31 cellular contexts compared by ENCODE assay signal in genomic region chr21:40950970-40951369, GRCh38.
"Had no signal": no experiment of that assay in that cellular context is flagged by ENCODE, and none has a peak within 500 bp of the region (broad histone marks: within the 10 kb centered on the region; RNA-seq: fewer than 3 reads in every experiment).

No MANE protein-coding gene starts in this region.

- H3K27me3 ChIP-seq: neutrophil, ovary, right lobe of liver, sigmoid colon, suprapubic skin, testis, tibial artery, transverse colon, upper lobe of right lung, vagina had no signal

- H3K27ac ChIP-seq: neutrophil, ovary, parathyroid adenoma, psoas muscle, right lobe of liver, sigmoid colon, suprapubic skin, testis, tibial artery, transverse colon, upper lobe of right lung, vagina had no signal

- H3K27ac Mint-ChIP-seq: naive thymus-derived CD8-positive, alpha-beta T cell; natural killer cell treated with Interleukin-12 subunit alpha and Interleukin-12 subunit beta and Interleukin-15 and Interleukin-18, amount 100 ng/mL, for 72 hours; nephron progenitor cell; progenitor cell of endocrine pancreas; stimulated activated memory B cell treated with anti-CD40 and anti-IgM and Interleukin-4, amounts not matched to agents 10 μg/mL and 1 μg/mL and 100 μg/mL, for 72 hours; stimulated activated naive CD8-positive, alpha-beta T cell treated with anti-CD3 and anti-CD28 coated beads, Interleukin-15, amount 100 ng/mL, for 72 hours; type B pancreatic cell had no signal

- ATAC-seq: naive thymus-derived CD8-positive, alpha-beta T cell; natural killer cell treated with Interleukin-12 subunit alpha and Interleukin-12 subunit beta and Interleukin-15 and Interleukin-18, amount 100 ng/mL, for 72 hours; psoas muscle; right cardiac atrium; right lobe of liver; stimulated activated memory B cell treated with anti-CD40 and anti-IgM and Interleukin-4, amounts not matched to agents 10 μg/mL and 1 μg/mL and 100 μg/mL, for 72 hours; stimulated activated naive CD8-positive, alpha-beta T cell treated with anti-CD3 and anti-CD28 coated beads, Interleukin-15, amount 100 ng/mL, for 72 hours; stimulated activated naive CD8-positive, alpha-beta T cell treated with anti-CD3 and anti-CD28 coated beads, Interleukin-15, Interleukin-2, amounts not matched to agents 100 U/mL and 50 U/mL, for 24 hours; upper lobe of right lung had no signal

- H3K27me3 Mint-ChIP-seq: natural killer cell treated with Interleukin-12 subunit alpha and Interleukin-12 subunit beta and Interleukin-15 and Interleukin-18, amount 100 ng/mL, for 72 hours; progenitor cell of endocrine pancreas; stimulated activated naive CD8-positive, alpha-beta T cell treated with anti-CD3 and anti-CD28 coated beads, Interleukin-15, amount 100 ng/mL, for 72 hours; type B pancreatic cell had no signal

- H3K4me1 Mint-ChIP-seq: naive thymus-derived CD8-positive, alpha-beta T cell; nephron progenitor cell; neural crest cell; stimulated activated memory B cell treated with anti-CD40 and anti-IgM and Interleukin-4, amounts not matched to agents 10 μg/mL and 1 μg/mL and 100 μg/mL, for 72 hours; stimulated activated naive CD8-positive, alpha-beta T cell treated with anti-CD3 and anti-CD28 coated beads, Interleukin-15, amount 100 ng/mL, for 72 hours had no signal

- H3K9me3 Mint-ChIP-seq: stimulated activated memory B cell treated with anti-CD40 and anti-IgM and Interleukin-4, amounts not matched to agents 10 μg/mL and 1 μg/mL and 100 μg/mL, for 72 hours; type B pancreatic cell had no signal

- H3K79me2 ChIP-seq: parathyroid adenoma had no signal

- H3K4me3 ChIP-seq: ovary, psoas muscle, right lobe of liver, sigmoid colon, suprapubic skin, testis, tibial artery, transverse colon, upper lobe of right lung, vagina had no signal

- H3K9me3 ChIP-seq: neutrophil, ovary, psoas muscle, right lobe of liver, sigmoid colon, suprapubic skin, testis, tibial artery, transverse colon, upper lobe of right lung, vagina had no signal

- DNase-seq: naive thymus-derived CD8-positive, alpha-beta T cell; nephron progenitor cell; nucleus accumbens; ovary; posterior cingulate gyrus; psoas muscle; right cardiac atrium; right lobe of liver; sigmoid colon; small intestine; stimulated activated CD4-positive, alpha-beta T cell treated with anti-CD3 and anti-CD28 coated beads, Interleukin-1b, Interleukin-23, amount 100 ng/mL, for 48 hours; stimulated activated CD4-positive, alpha-beta T cell treated with anti-CD3 and anti-CD28 coated beads, Interleukin-4, amount 100 ng/mL, for 1 hour; stimulated activated CD4-positive, alpha-beta T cell treated with anti-CD3 and anti-CD28 coated beads, Interleukin-4, amount 100 ng/mL, for 4 hours; stimulated activated CD8-positive, alpha-beta memory T cell treated with anti-CD3 and anti-CD28 coated beads, Interleukin-4, amount 100 ng/mL, for 48 hours; stimulated activated naive CD4-positive, alpha-beta T cell; stimulated activated naive CD8-positive, alpha-beta T cell treated with anti-CD3 and anti-CD28 coated beads, Interleukin-15, amount 100 ng/mL, for 72 hours; stimulated activated naive CD8-positive, alpha-beta T cell treated with anti-CD3 and anti-CD28 coated beads, Interleukin-15, Interleukin-2, amounts not matched to agents 100 U/mL and 50 U/mL, for 24 hours; substantia nigra; testis; tibial artery; transverse colon; upper lobe of right lung had no signal

- H2AFZ ChIP-seq: parathyroid adenoma had no signal

- H3K4me1 ChIP-seq: parathyroid adenoma, psoas muscle, right lobe of liver, sigmoid colon, suprapubic skin, testis, tibial artery, transverse colon, upper lobe of right lung, vagina had no signal

- H3K36me3 ChIP-seq: neutrophil, ovary, right lobe of liver, sigmoid colon, suprapubic skin, tibial artery, transverse colon, upper lobe of right lung, vagina had no signal

- H3K36me3 Mint-ChIP-seq: naive thymus-derived CD8-positive, alpha-beta T cell; natural killer cell treated with Interleukin-12 subunit alpha and Interleukin-12 subunit beta and Interleukin-15 and Interleukin-18, amount 100 ng/mL, for 72 hours; stimulated activated memory B cell treated with anti-CD40 and anti-IgM and Interleukin-4, amounts not matched to agents 10 μg/mL and 1 μg/mL and 100 μg/mL, for 72 hours; type B pancreatic cell had no signal

- H3K4me3 Mint-ChIP-seq: naive thymus-derived CD8-positive, alpha-beta T cell; natural killer cell treated with Interleukin-12 subunit alpha and Interleukin-12 subunit beta and Interleukin-15 and Interleukin-18, amount 100 ng/mL, for 72 hours; nephron progenitor cell; neural crest cell; stimulated activated memory B cell treated with anti-CD40 and anti-IgM and Interleukin-4, amounts not matched to agents 10 μg/mL and 1 μg/mL and 100 μg/mL, for 72 hours; stimulated activated naive CD8-positive, alpha-beta T cell treated with anti-CD3 and anti-CD28 coated beads, Interleukin-15, amount 100 ng/mL, for 72 hours; type B pancreatic cell had no signal
